ENCODE assay signal across 1 cellular context in genomic region chr10:47415520-47416304, GRCh38.
TF ChIP-seq lines count a peak whose summit lies in the region.

No MANE protein-coding gene starts in this region.

TF ChIP-seq in H1, 55 proteins besides CTCF, POLR2A, EP300 and RAD21:
- TF ChIP-seq CHD7 (IDR thresholded peaks at IDR 0.05; ENCODE audit: insufficient replicate concordance, low read length): no peak
- no peak for TF ChIP-seq MAX (IDR thresholded peaks at IDR 0.05)
TF ChIP-seq in H1: peak in this region for 0.
